ENCODE assay signal across 13 cellular contexts in the genomic region with DNA sequence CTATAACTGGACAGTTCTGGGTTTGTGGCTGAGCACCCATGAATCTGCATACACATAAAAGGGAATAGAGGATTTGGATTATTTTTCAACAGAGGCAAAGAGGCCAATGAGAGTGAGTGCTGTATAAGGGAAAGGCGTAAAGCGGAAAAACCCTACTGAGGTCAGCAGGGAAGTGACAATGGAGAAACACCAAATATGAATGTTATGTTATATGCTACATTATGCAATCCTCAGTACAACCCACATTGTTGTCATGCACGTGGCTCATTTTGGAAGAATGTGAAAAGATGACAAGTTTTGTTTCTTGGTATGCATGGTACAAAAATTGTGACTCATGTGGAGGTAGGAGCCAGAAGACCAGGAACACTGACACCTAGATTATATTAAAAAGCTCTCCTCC.
A peak's percentile ranks its signal among the peaks of the same experiment; 100 is the strongest.
DNase-seq lines count a peak whose midpoint lies in the region; ATAC-seq and TF ChIP-seq lines count a peak whose summit lies in the region.
"Had no signal": no experiment of that assay in that cellular context is flagged by ENCODE, and none has a peak within 500 bp of the region (broad histone marks: within the 10 kb centered on the region; RNA-seq: fewer than 3 reads in every experiment).

No MANE protein-coding gene starts in this region.

- H3K36me3 ChIP-seq in SK-N-SH (replicated peaks in 1 of 2; ENCODE audit: control insufficient read depth in 1 of 2, insufficient read depth in 2 of 2, low read length in 1 of 2) = peaks cover 50 to 88% of the 10 kb centered on the region in 2 experiments
- no peaks in the 10 kb centered on the region for H3K36me3 ChIP-seq in MG63
- peaks cover 0 to 4% of the 10 kb centered on the region in 2 experiments for H3K36me3 ChIP-seq in trophoblast cell (ENCODE audit: control insufficient read depth in 1 of 2, insufficient read depth in 2 of 2, low read length in 2 of 2)

- TF ChIP-seq EP300 in SK-N-SH (IDR thresholded peaks at IDR 0.05; ENCODE audit: borderline replicate concordance in 1 of 2, low read depth in 1 of 2, low read length in 1 of 2) = no peak

- ATAC-seq in SK-N-SH treated with all-trans-retinoic acid at 6 μM for 48 hours (no peak; the same call in 2 of the 3 replicates), GM21528 (IDR thresholded peaks at IDR 0.05; ENCODE audit: low FRiP score, unreplicated experiment) (no peak), GM21576 (IDR thresholded peaks at IDR 0.05; ENCODE audit: unreplicated experiment) (no peak)

- H3K27me3 ChIP-seq in SK-N-SH (ENCODE audit: insufficient read depth) (no peaks in the 10 kb centered on the region), MG63 (no peaks in the 10 kb centered on the region), trophoblast cell (ENCODE audit: insufficient read depth, low read length) (no peaks in the 10 kb centered on the region)
- H3K27me3 ChIP-seq: cardiac muscle cell had no signal

- no peak overlapping the region for H3K4me2 ChIP-seq in SK-N-SH
- H3K4me2 ChIP-seq in trophoblast cell (ENCODE audit: low read length) = no peak overlapping the region

- no peak overlapping the region for H4K12ac ChIP-seq in trophoblast cell (ENCODE audit: low read depth, low read length)

- H3K4me3 ChIP-seq in SK-N-SH (ENCODE audit: low read depth in 2 of 2, low read length in 1 of 2) = no peak overlapping the region
- no peak overlapping the region for H3K4me3 ChIP-seq in MG63
- H3K4me3 ChIP-seq in choroid plexus epithelial cell (ENCODE audit: low read depth, low read length) = no peak overlapping the region
- H3K4me3 ChIP-seq in trophoblast cell (ENCODE audit: low read depth, low read length) = no peak overlapping the region
- H3K4me3 ChIP-seq: cardiac muscle cell had no signal

- no peak for TF ChIP-seq RAD21 in SK-N-SH (IDR thresholded peaks at IDR 0.05; ENCODE audit: low read length)

- H4K91ac ChIP-seq in trophoblast cell (ENCODE audit: low read depth, low read length) = no peak overlapping the region

- POLR2A ChIA-PET in SK-N-SH (lab: Yijun Ruan, JAX) = interaction anchor here (0.6 kb wide), 1 partner anchor 11 kb away, joined by 3 read pairs; no protein-coding TSS in a partner anchor

- H3K79me2 ChIP-seq in SK-N-SH (ENCODE audit: insufficient read depth) (no peaks in the 10 kb centered on the region), trophoblast cell (ENCODE audit: control insufficient read depth, insufficient read depth, low read length, poor library complexity) (no peaks in the 10 kb centered on the region)

- no peaks in the 10 kb centered on the region for H4K20me1 ChIP-seq in SK-N-SH (ENCODE audit: insufficient read depth)

- H3K79me1 ChIP-seq in trophoblast cell (ENCODE audit: low read length) = no peaks in the 10 kb centered on the region

- 82% methylated on average over 3 of the region's 3 CpGs for WGBS in SK-N-SH (ENCODE audit: low lambda C conversion rate)
- no CpG with 5 or more reads among the region's 3 CpGs for WGBS in trophoblast cell (ENCODE audit: extremely low coverage, insufficient coverage, insufficient read length)

- H4K8ac ChIP-seq in trophoblast cell (ENCODE audit: low read depth, low read length) = no peak overlapping the region

- H3K9ac ChIP-seq in SK-N-SH (no peak overlapping the region), trophoblast cell (ENCODE audit: low read length) (no peak overlapping the region)

- H3K9me3 ChIP-seq in SK-N-SH (no peaks in the 10 kb centered on the region), MG63 (no peaks in the 10 kb centered on the region), trophoblast cell (ENCODE audit: insufficient read depth, low read depth, low read length) (no peaks in the 10 kb centered on the region)

- no peaks in the 10 kb centered on the region for H3K9me2 ChIP-seq in SK-N-SH

- no peak overlapping the region for H2BK5ac ChIP-seq in trophoblast cell (ENCODE audit: low read depth, low read length, poor library complexity)

- no peak overlapping the region for H3K4ac ChIP-seq in trophoblast cell (ENCODE audit: low read depth, low read length)

- H3K18ac ChIP-seq in trophoblast cell (ENCODE audit: low read length) = no peak overlapping the region

- H3K4me1 ChIP-seq in SK-N-SH (ENCODE audit: control insufficient read depth in 1 of 2, insufficient read depth in 2 of 2, low read depth in 1 of 2, low read length in 1 of 2) (0 out of 4 replicates have a peak, but pooled peaks cover 0 to 3% of the 10 kb centered on the region in 2 experiments), trophoblast cell (ENCODE audit: control insufficient read depth in 1 of 2, insufficient read depth in 2 of 2, low read length in 2 of 2) (no peaks in the 10 kb centered on the region)

- no peak overlapping the region for H3K23ac ChIP-seq in trophoblast cell (ENCODE audit: low read length)

- TF ChIP-seq CTCF in SK-N-SH (IDR thresholded peaks at IDR 0.05) = no peak
- no peak for TF ChIP-seq CTCF in choroid plexus epithelial cell (conservative IDR thresholded peaks at IDR 0.05; ENCODE audit: low read depth, low read length)

- H3K14ac ChIP-seq in trophoblast cell (ENCODE audit: low read length) = no peak overlapping the region

- no peak overlapping the region for H2AK5ac ChIP-seq in trophoblast cell (ENCODE audit: low read length)

- H2BK12ac ChIP-seq in trophoblast cell (ENCODE audit: low read length) = no peak overlapping the region

- no peaks in the 10 kb centered on the region for H3F3A ChIP-seq in SK-N-SH (replicated peaks; ENCODE audit: insufficient read depth)

- no peak overlapping the region for H3K27ac ChIP-seq in SK-N-SH (ENCODE audit: low read depth in 2 of 2, low read length in 1 of 2)
- no peak overlapping the region for H3K27ac ChIP-seq in trophoblast cell (ENCODE audit: low read depth, low read length)
- H3K27ac ChIP-seq: 22Rv1, cardiac muscle cell had no signal

- no peak overlapping the region for H2AFZ ChIP-seq in SK-N-SH (ENCODE audit: low read depth)
- no peak overlapping the region for H2AFZ ChIP-seq in trophoblast cell (ENCODE audit: insufficient read depth, low read length, poor library complexity)

- CTCF ChIA-PET in SK-N-SH (lab: Yijun Ruan, JAX) = interaction anchor here (1.0 to 2.3 kb wide), 3 partner anchors 10 to 11 kb away, joined by 4 to 6 read pairs (median 5); no protein-coding TSS in a partner anchor

- DNase-seq in SK-N-SH (no peak), MG63 (peak; percentile 9), choroid plexus epithelial cell (ENCODE audit: low read depth) (peak; percentile 71), trophoblast cell (peak; percentile 67 to 95), DMS 273 treated with DMSO at 0.1 percent for 48 hours (lab: John Stamatoyannopoulos, UW) (no peak)
- DNase-seq: DND-41, NCI-H345, RPMI8226 had no signal

- no peak overlapping the region for H2BK120ac ChIP-seq in trophoblast cell (ENCODE audit: insufficient read depth, low read length, poor library complexity)

TF ChIP-seq in SK-N-SH, 30 proteins besides CTCF, POLR2A, EP300 and RAD21 (continues in another document):
- TF ChIP-seq, protein P1, sequence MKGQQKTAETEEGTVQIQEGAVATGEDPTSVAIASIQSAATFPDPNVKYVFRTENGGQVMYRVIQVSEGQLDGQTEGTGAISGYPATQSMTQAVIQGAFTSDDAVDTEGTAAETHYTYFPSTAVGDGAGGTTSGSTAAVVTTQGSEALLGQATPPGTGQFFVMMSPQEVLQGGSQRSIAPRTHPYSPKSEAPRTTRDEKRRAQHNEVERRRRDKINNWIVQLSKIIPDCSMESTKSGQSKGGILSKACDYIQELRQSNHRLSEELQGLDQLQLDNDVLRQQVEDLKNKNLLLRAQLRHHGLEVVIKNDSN (IDR thresholded peaks at IDR 0.05; ENCODE audit: borderline replicate concordance, low read depth) = no peak
- TF ChIP-seq, protein P2, sequence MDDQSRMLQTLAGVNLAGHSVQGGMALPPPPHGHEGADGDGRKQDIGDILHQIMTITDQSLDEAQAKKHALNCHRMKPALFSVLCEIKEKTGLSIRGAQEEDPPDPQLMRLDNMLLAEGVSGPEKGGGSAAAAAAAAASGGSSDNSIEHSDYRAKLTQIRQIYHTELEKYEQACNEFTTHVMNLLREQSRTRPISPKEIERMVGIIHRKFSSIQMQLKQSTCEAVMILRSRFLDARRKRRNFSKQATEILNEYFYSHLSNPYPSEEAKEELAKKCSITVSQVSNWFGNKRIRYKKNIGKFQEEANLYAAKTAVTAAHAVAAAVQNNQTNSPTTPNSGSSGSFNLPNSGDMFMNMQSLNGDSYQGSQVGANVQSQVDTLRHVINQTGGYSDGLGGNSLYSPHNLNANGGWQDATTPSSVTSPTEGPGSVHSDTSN (IDR thresholded peaks at IDR 0.05) = 0 out of 2 replicates have a peak, but pooled peaks have one; percentile 16
- TF ChIP-seq POLR2AphosphoS5 (IDR thresholded peaks at IDR 0.05; ENCODE audit: low read depth, low read length) = no peak

TF ChIP-seq in SK-N-SH treated with all-trans-retinoic acid at 6 μM for 48 hours, 23 proteins besides CTCF, POLR2A, EP300 and RAD21:
- TF ChIP-seq OSR1 (CRISPR knock-in tag; IDR thresholded peaks at IDR 0.05) (no peak), BACH2 (CRISPR knock-in tag; IDR thresholded peaks at IDR 0.05; ENCODE audit: borderline replicate concordance) (no peak)

Comparison
In these comparisons a context has a peak if more than half of its experiments do, and no peak if none do; other contexts are left out.
1. DNase-seq: peak in MG63 (single experiment), choroid plexus epithelial cell (single experiment) and trophoblast cell (2 of 2); none in SK-N-SH (single experiment) and DMS 273 treated with DMSO at 0.1 percent for 48 hours (single experiment).